10 cellular contexts compared by ENCODE assay signal in the genomic region with DNA sequence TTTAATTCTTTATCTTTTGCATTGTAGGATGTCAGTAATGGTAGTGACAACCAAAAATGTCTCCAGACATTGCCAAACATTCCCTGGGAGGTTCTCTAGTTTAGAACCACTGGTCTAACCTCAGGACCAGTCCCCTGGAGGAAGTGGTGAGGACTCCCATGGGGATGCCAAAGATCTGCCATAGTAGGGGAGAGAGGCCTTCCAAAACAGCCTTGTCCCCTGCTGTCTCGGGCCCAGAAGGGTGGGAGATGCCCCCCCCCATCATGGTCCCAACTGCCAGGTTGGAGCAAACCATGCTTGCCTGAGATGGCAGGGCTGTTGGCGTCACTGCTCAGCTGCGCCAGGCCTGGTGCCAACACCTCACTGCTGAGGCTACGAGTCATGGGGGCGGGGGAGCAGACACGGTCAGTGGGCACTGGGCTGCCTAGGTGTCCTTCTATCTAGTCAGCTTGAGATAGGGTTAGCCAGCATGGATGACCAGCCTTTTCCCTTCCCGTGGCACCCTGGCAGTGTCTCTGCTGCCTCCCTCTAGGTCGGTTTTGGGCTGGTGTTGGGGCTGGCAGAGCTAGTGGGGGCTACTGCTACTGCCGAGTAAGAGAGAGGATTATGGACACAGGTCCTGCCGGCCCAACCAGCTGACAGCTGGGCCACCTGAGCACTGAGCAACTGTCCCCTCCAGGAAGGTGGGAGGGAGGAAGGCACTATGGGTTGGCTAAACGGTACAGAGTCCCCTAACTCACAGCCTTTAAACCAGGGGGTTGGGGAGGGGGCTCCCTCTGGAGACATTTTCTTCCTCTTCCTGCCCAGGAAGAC. TPM values are rescaled to one million over a fixed set of nuclear protein-coding genes. Genes with fewer than 3 reads are reported as not detected.
DNase-seq lines count a peak whose midpoint lies in the region; ATAC-seq, FAIRE-seq and TF ChIP-seq lines count a peak whose summit lies in the region.
"Had no signal": no experiment of that assay in that cellular context is flagged by ENCODE, and none has a peak within 500 bp of the region (broad histone marks: within the 10 kb centered on the region; RNA-seq: fewer than 3 reads in every experiment).

No MANE protein-coding gene starts in this region.

- no peaks in the 10 kb centered on the region for H3K9me3 ChIP-seq in A549
- H3K9me3 ChIP-seq in adipocyte (ENCODE audit: control insufficient read depth, low read length) = no peaks in the 10 kb centered on the region

- peaks cover 99% of the 10 kb centered on the region for H3K4me1 ChIP-seq in A549
- H3K4me1 ChIP-seq in adipocyte (ENCODE audit: control insufficient read depth, insufficient read depth, low read length) = peaks cover 65% of the 10 kb centered on the region

- no peaks in the 10 kb centered on the region for H3K36me3 ChIP-seq in adipocyte (ENCODE audit: control insufficient read depth, insufficient read depth, low read length, severe bottlenecking)

- H3K27me3 ChIP-seq in adipocyte (replicated peaks; ENCODE audit: control insufficient read depth, insufficient read depth, low read length) = no peaks in the 10 kb centered on the region

- no peak for TF ChIP-seq EP300 in A549 (IDR thresholded peaks at IDR 0.05)

- TF ChIP-seq CTCF in A549 (IDR thresholded peaks at IDR 0.05) = no peak

- no peak for FAIRE-seq in A549 (lab: Jason Lieb, UNC)
- FAIRE-seq: G401.6 had no signal

- H3K4me3 ChIP-seq in A549 = no peak overlapping the region
- H3K4me3 ChIP-seq in adipocyte (ENCODE audit: low read length) = no peak overlapping the region

- H3K27ac ChIP-seq in A549 = peak overlapping the region; percentile 20 to 91; a peak in 5 of 6 replicates

- TF ChIP-seq POLR2A in A549 (IDR thresholded peaks at IDR 0.05; ENCODE audit: low read length) = no peak

- H3K4me2 ChIP-seq in A549 = peak overlapping the region; percentile 13; the same call in 1 of the 3 replicates

- 71% methylated on average over 9 of the region's 11 CpGs for WGBS in A549 (ENCODE audit: missing lambda C conversion rate)

- H3K9ac ChIP-seq in adipocyte (ENCODE audit: low read length) = peak overlapping the region; percentile 22

- POLR2A ChIA-PET in A549 (lab: Yijun Ruan, JAX) = no interaction called here

- TF ChIP-seq RAD21 in A549 (conservative IDR thresholded peaks at IDR 0.05 in 1 of 2, IDR thresholded peaks at IDR 0.05 in 1 of 2) = no peak

- no peak for DNase-seq in A549 (ENCODE audit: low read depth in 1 of 2, low spot score in 1 of 2)
- peak; percentile 25 for DNase-seq in H4 (ENCODE audit: low spot score)
- DNase-seq in adipocyte (ENCODE audit: low read depth) = no peak
- DNase-seq in medulla oblongata (ENCODE audit: extremely low spot score) = peak; percentile 66
- no peak for DNase-seq in AG08395 (ENCODE audit: low spot score)
- DNase-seq: KBM-7 had no signal

- CTCF ChIA-PET in A549 (lab: Yijun Ruan, JAX) = interaction anchor here (1.4 to 17.1 kb wide), 8 partner anchors 5 to 218 kb away, joined by 3 to 267 read pairs (median 101); a partner anchor contains a TSS

- ATAC-seq in A549 (peak in 1 of 2 experiments; percentile 2; a peak in 1 of 6 replicates), GM21447 (IDR thresholded peaks at IDR 0.05; ENCODE audit: unreplicated experiment) (no peak), GM18511 (IDR thresholded peaks at IDR 0.05; ENCODE audit: unreplicated experiment) (no peak), HG02588 (IDR thresholded peaks at IDR 0.05; ENCODE audit: unreplicated experiment) (no peak)

TF ChIP-seq in A549, 52 proteins besides CTCF, POLR2A, EP300 and RAD21:
- TF ChIP-seq MAZ (IDR thresholded peaks at IDR 0.05; ENCODE audit: borderline replicate concordance, low read depth, low read length) (no peak), FOSL2 (IDR thresholded peaks at IDR 0.05) (no peak), FOSL2 (CRISPR knock-in tag; IDR thresholded peaks at IDR 0.05) (peak; percentile 38; the same call in 1 of the 2 replicates), HOXB5 (CRISPR knock-in tag; IDR thresholded peaks at IDR 0.05) (no peak)

RNA-seq across cellular contexts. Expression of a gene that starts 8.3 kb away (rescaled TPM):
- 16.7 and 18.1 TPM in 2 replicates for polyA plus RNA-seq in A549 (2011; rRNA removed)
- polyA plus RNA-seq in A549 (2012; cell fraction: cytosol; rRNA removed) = 19.5 and 34.4 TPM in 2 replicates
- polyA plus RNA-seq in A549 (2012; cell fraction: nucleus; rRNA removed) = 24.3 and 27.2 TPM in 2 replicates
- polyA plus RNA-seq in A549 (2017; fragmentation: RNase III; extraction: RNeasy Plus Mini Kit Qiagen cat#74134 plus additional on column Dnase treatment) = 22.5 to 32.5 TPM (median 26.1 TPM) in 3 replicates
- polyA minus RNA-seq in A549 (2011; rRNA and poly(A)+ RNA removed) = 6.9 and 12.0 TPM in 2 replicates
- 46.9 and 55.1 TPM in 2 replicates for total RNA-seq in H4 (2014; rRNA removed; shearing (Covaris generic))

Comparison
In these comparisons a context has a peak if more than half of its experiments do, and no peak if none do; other contexts are left out.
1. DNase-seq: peak in H4 (single experiment) and medulla oblongata (single experiment); none in A549 (0 of 2), adipocyte (single experiment) and AG08395 (single experiment).